Comparison of ENCODE assay signal across 8 cellular contexts in the genomic region with DNA sequence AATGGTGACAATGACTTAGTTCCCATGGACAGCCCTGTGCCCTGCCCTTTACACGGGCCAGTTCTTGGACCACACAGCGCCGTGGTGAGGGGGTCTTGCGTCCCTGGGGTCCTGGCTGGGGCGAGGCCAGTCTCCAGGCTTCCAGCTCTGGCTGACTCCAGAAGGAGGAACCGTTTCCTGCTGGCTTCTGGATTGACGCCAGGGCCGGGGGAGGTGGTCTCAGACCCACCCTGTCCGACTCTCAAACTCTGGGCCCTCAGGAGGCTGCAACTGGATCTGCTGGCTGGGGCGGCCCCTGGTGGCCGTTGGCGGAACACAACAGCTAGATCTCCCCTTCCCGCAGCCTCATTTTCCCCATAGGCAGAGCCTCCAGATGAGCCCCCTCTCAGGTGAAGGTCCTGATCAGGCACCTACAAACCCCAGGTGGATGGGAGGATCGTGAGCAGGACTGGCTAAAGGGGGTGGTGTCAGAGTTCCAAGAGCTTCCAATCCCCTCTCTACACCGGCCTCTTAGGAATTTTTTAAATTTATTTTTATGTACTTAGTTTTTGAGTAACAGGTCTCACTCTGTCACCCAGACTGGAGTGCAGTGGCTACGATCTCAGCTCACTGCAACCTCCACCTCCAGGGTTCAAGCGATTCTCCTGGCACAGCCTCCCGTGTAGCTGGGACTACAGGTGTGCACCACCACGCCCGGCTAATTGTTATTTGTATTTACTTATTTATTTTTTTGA. TPM values are rescaled to one million over a fixed set of nuclear protein-coding genes. Genes with fewer than 3 reads are reported as not detected.
A peak's percentile ranks its signal among the peaks of the same experiment; 100 is the strongest.
DNase-seq lines count a peak whose midpoint lies in the region; ATAC-seq and TF ChIP-seq lines count a peak whose summit lies in the region.

No MANE protein-coding gene starts in this region.

- no peaks in the 10 kb centered on the region for H3K27me3 ChIP-seq in brain microvascular endothelial cell (replicated peaks)

- DNase-seq in DMS53 treated with DMSO at 0.1 percent for 48 hours (lab: John Stamatoyannopoulos, UW; ENCODE audit: unreplicated experiment) (peak; percentile 5), LHCN-M2 (ENCODE audit: low read depth) (peak; percentile 24), T-helper 9 cell (peak; percentile 57), brain microvascular endothelial cell (peak; percentile 35), kidney tubule cell (ENCODE audit: low spot score) (peak; percentile 53), NCI-H2107 treated with DMSO at 0.1 percent for 48 hours (lab: John Stamatoyannopoulos, UW; ENCODE audit: unreplicated experiment) (no peak)
- peak; percentile 41 to 44 (median 42) for DNase-seq in stimulated activated CD4-positive, alpha-beta T cell treated with anti-CD3 and anti-CD28 coated beads, TNF-alpha, amount 100 ng/mL, for 4 hours (ENCODE audit: low read depth in 3 of 3)

- in situ Hi-C loops in brain microvascular endothelial cell (cut with HindIII; ENCODE audit: low pct_ligation_motif_present, low sequenced_read_pairs), result no loop called here

- H3K27ac ChIP-seq in brain microvascular endothelial cell, result no peak overlapping the region

- no peak overlapping the region for H3K4me3 ChIP-seq in brain microvascular endothelial cell (ENCODE audit: low read depth, low read length)

- no peak for ATAC-seq in HG02759 (IDR thresholded peaks at IDR 0.05; ENCODE audit: unreplicated experiment)

- H3K36me3 ChIP-seq in brain microvascular endothelial cell (replicated peaks), result no peaks in the 10 kb centered on the region

- peak; percentile 98 for TF ChIP-seq CTCF in brain microvascular endothelial cell (IDR thresholded peaks at IDR 0.05; ENCODE audit: low read depth, low read length, missing control alignments)

RNA-seq across cellular contexts. Expression of gene CCDC194, which starts 8.0 kb away (rescaled TPM):
- not detected in 2 replicates for total RNA-seq in LHCN-M2 (2014; rRNA removed)
- not detected for polyA plus RNA-seq in LHCN-M2 (2012)

RNA-seq across cellular contexts. Expression of gene PLVAP, which starts 8.9 kb away (rescaled TPM):
- not detected in 2 replicates for total RNA-seq in LHCN-M2 (2014; rRNA removed)
- 0.02 TPM for polyA plus RNA-seq in LHCN-M2 (2012)

RNA-seq across cellular contexts. Expression of gene BST2, which starts 19.4 kb away (rescaled TPM):
- total RNA-seq in LHCN-M2 (2014; rRNA removed), result 0.69 TPM in 1 of 2 replicates, not detected in the other
- polyA plus RNA-seq in LHCN-M2 (2012), result 0.23 TPM

RNA-seq across cellular contexts. Expression of gene MVB12A, which starts 33.8 kb away (rescaled TPM):
- 71.7 and 75.0 TPM in 2 replicates for total RNA-seq in LHCN-M2 (2014; rRNA removed)
- polyA plus RNA-seq in LHCN-M2 (2012), result 67.9 TPM

RNA-seq across cellular contexts. Expression of gene GTPBP3, which starts 48.7 kb away (rescaled TPM):
- total RNA-seq in LHCN-M2 (2014; rRNA removed), result 17.9 and 21.2 TPM in 2 replicates
- polyA plus RNA-seq in LHCN-M2 (2012), result 5.8 TPM
